9 cellular contexts compared by ENCODE assay signal in genomic region chr1:179848233-179848632, GRCh38.
"Had no signal": no experiment of that assay in that cellular context is flagged by ENCODE, and none has a peak within 500 bp of the region (broad histone marks: within the 10 kb centered on the region; RNA-seq: fewer than 3 reads in every experiment).

No MANE protein-coding gene starts in this region.

- H3K9ac ChIP-seq: GM23248, KMS-11 had no signal

- DNase-seq: GM23248, GOT3, H7, HFFc6, KBM-7 had no signal

- H3K4me3 ChIP-seq: GM23248, HAP-1 had no signal

- H3K27ac ChIP-seq: GM23248, KMS-11 had no signal

- H3K9me3 ChIP-seq: HAP-1 had no signal

- FAIRE-seq: HTR-8/SVneo had no signal

- H3K4me1 ChIP-seq: HAP-1 had no signal

- H3K4me2 ChIP-seq: KMS-11 had no signal

- H2AFZ ChIP-seq: GM23248 had no signal

- ATAC-seq: HCT116 had no signal
